Comparison of ENCODE assay signal across 8 cellular contexts in the genomic region with DNA sequence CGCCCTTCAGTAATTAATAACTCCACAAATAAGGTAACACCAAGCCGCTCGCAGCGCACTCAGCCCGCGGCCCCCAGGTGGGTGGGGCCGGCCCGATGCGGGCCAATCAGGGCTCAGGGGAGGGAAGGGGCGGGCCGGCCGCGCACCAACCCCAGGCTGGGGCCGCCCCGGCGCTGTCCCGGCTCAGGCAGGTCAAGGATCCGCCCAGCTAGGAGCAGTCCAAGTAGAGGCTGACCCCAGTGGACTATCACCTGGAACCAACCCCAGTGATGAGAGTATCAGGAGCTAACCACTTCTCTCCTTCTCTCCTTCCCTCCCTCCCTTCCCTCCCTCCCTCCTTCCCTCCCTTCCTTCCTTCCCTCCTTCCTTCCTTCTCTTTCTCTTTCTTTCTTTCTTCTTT.
A peak's percentile ranks its signal among the peaks of the same experiment; 100 is the strongest.
DNase-seq lines count a peak whose midpoint lies in the region; ATAC-seq lines count a peak whose summit lies in the region.

No MANE protein-coding gene starts in this region.

- DNase-seq in Caki2 (ENCODE audit: low read depth) = peak; percentile 23
- peak; percentile 27 to 37 for DNase-seq in activated T-cell treated with anti-CD3 and anti-CD28 coated beads, Interleukin-2, amount 50 U/mL, for 48 hours
- DNase-seq in stimulated activated CD8-positive, alpha-beta memory T cell treated with anti-CD3 and anti-CD28 coated beads, Interleukin-4, amount 100 ng/mL, for 48 hours = peak; percentile 31
- no peak for DNase-seq in COLO829 (ENCODE audit: low spot score)
- no peak for DNase-seq in NCI-H2107 treated with DMSO at 0.1 percent for 48 hours (lab: John Stamatoyannopoulos, UW; ENCODE audit: unreplicated experiment)
- no peak for DNase-seq in SHP77 (lab: John Stamatoyannopoulos, UW)

- peak; percentile 72 for ATAC-seq in HG02588 (IDR thresholded peaks at IDR 0.05; ENCODE audit: unreplicated experiment)

- peak overlapping the region; percentile 20; the same call in 1 of the 2 replicates for H3K4me3 ChIP-seq in iPS-18c (ENCODE audit: insufficient read depth, low read depth, low read length)

- H3K9me3 ChIP-seq in iPS-18c (ENCODE audit: control insufficient read depth, insufficient read depth, low read length) = no peaks in the 10 kb centered on the region

- in situ Hi-C loops in Caki2 (cut with HindIII; ENCODE audit: low pct_unique_long_range_greater_than_20kb, low sequenced_read_pairs) = no loop called here

Comparison
In these comparisons a context has a peak if more than half of its experiments do, and no peak if none do; other contexts are left out.
1. DNase-seq: peak in Caki2 (single experiment), activated T-cell treated with anti-CD3 and anti-CD28 coated beads, Interleukin-2, amount 50 U/mL, for 48 hours (2 of 2) and stimulated activated CD8-positive, alpha-beta memory T cell treated with anti-CD3 and anti-CD28 coated beads, Interleukin-4, amount 100 ng/mL, for 48 hours (single experiment); none in COLO829 (single experiment), NCI-H2107 treated with DMSO at 0.1 percent for 48 hours (single experiment) and SHP77 (0 of 2).